In the genomic region with DNA sequence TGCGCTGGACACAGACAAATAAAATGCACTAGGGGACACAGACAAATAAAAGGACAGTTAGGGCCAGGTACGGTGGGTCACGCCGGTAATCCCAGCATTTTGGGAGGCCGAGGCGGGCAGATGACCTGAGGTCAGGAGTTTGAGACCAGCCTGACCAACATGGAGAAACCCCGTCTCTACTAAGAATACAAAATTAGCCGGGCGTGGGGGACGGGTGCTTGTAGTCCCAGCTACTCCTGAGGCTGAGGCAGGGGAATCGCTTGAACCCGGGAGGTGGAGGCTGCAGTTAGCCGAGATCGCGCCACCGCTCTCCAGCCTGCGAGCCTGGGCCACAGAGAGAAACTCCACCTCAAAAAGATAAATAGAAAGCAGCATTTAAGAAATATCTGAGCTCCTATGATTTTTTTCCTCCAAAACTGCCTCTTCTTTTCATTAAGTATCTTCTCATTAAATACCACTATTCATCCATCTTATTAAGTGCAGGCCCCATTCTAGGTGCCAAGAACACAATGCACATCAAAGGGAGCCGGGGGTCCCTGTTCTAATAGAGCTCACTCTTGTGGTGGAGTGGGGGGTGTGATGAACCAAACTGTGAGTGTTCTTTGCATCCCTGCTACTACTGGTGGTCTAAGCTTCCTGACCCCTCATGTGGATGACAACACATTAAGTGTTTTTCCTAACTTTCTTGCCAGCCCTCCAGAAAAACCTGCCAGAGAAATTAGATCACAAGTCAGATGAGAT, we compare ENCODE assay signal across 1 cellular context.
TF ChIP-seq lines count a peak whose summit lies in the region.

No MANE protein-coding gene starts in this region.

TF ChIP-seq in WTC11, 78 proteins besides CTCF, POLR2A, EP300 and RAD21 (continued from another document):
- TF ChIP-seq, protein P1, sequence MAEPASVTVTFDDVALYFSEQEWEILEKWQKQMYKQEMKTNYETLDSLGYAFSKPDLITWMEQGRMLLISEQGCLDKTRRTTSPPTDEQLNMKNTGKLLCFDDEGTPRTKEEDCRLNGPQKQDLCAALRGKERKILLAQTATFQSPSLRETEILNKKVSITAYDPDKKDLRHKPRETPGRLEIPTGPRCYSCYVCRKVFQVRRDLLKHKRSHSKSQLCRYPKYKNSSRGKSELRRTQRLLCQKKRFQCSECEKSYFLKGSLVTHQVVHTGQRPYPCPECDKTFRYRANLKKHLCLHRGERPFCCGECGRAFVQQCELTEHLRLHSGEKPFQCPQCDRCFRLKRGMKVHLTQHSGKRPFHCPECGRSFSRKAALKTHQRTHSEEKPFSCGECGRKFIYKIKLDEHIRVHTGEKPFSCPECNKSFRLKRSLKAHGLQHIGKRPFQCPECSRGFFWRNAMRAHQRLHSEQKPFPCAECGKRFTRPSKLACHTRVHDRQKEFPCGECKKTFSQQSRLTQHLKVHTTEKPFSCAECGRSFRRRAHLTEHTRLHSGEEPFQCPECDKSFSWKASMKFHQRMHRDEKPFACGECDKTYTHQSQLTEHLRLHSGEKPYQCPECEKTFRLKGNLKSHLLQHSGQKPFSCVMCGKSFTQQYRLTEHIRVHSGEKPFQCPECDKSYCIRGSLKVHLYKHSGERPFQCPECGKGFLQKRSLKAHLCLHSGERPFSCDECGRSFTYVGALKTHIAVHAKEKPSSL (CRISPR knock-in tag; conservative IDR thresholded peaks at IDR 0.05), result no peak
- TF ChIP-seq, protein P2, sequence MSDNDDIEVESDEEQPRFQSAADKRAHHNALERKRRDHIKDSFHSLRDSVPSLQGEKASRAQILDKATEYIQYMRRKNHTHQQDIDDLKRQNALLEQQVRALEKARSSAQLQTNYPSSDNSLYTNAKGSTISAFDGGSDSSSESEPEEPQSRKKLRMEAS (CRISPR knock-in tag; IDR thresholded peaks at IDR 0.05), result no peak
- TF ChIP-seq ATF1 (CRISPR knock-in tag; IDR thresholded peaks at IDR 0.05) (no peak), ZNF396 (CRISPR knock-in tag; IDR thresholded peaks at IDR 0.05; ENCODE audit: borderline replicate concordance) (no peak), ZNF423 (CRISPR knock-in tag; IDR thresholded peaks at IDR 0.05) (no peak), ELF4 (CRISPR knock-in tag; IDR thresholded peaks at IDR 0.05; ENCODE audit: low read depth) (no peak), SMAD4 (CRISPR knock-in tag; IDR thresholded peaks at IDR 0.05) (no peak)
- TF ChIP-seq, protein P3, sequence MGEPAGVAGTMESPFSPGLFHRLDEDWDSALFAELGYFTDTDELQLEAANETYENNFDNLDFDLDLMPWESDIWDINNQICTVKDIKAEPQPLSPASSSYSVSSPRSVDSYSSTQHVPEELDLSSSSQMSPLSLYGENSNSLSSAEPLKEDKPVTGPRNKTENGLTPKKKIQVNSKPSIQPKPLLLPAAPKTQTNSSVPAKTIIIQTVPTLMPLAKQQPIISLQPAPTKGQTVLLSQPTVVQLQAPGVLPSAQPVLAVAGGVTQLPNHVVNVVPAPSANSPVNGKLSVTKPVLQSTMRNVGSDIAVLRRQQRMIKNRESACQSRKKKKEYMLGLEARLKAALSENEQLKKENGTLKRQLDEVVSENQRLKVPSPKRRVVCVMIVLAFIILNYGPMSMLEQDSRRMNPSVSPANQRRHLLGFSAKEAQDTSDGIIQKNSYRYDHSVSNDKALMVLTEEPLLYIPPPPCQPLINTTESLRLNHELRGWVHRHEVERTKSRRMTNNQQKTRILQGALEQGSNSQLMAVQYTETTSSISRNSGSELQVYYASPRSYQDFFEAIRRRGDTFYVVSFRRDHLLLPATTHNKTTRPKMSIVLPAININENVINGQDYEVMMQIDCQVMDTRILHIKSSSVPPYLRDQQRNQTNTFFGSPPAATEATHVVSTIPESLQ (CRISPR knock-in tag; IDR thresholded peaks at IDR 0.05), result no peak
- TF ChIP-seq, protein P4, sequence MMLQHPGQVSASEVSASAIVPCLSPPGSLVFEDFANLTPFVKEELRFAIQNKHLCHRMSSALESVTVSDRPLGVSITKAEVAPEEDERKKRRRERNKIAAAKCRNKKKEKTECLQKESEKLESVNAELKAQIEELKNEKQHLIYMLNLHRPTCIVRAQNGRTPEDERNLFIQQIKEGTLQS (CRISPR knock-in tag; conservative IDR thresholded peaks at IDR 0.05), result no peak
- TF ChIP-seq, protein P5, sequence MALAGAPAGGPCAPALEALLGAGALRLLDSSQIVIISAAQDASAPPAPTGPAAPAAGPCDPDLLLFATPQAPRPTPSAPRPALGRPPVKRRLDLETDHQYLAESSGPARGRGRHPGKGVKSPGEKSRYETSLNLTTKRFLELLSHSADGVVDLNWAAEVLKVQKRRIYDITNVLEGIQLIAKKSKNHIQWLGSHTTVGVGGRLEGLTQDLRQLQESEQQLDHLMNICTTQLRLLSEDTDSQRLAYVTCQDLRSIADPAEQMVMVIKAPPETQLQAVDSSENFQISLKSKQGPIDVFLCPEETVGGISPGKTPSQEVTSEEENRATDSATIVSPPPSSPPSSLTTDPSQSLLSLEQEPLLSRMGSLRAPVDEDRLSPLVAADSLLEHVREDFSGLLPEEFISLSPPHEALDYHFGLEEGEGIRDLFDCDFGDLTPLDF (CRISPR knock-in tag; IDR thresholded peaks at IDR 0.05), result no peak
- TF ChIP-seq, protein P6, sequence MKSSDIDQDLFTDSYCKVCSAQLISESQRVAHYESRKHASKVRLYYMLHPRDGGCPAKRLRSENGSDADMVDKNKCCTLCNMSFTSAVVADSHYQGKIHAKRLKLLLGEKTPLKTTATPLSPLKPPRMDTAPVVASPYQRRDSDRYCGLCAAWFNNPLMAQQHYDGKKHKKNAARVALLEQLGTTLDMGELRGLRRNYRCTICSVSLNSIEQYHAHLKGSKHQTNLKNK (CRISPR knock-in tag; IDR thresholded peaks at IDR 0.05), result no peak
TF ChIP-seq in WTC11: peak in this region for 0.
